Comparison of ENCODE assay signal across 8 cellular contexts in genomic region chr6:170305772-170306323, GRCh38. TPM values are rescaled to one million over a fixed set of nuclear protein-coding genes. Genes with fewer than 3 reads are reported as not detected.
DNase-seq lines count a peak whose midpoint lies in the region; ATAC-seq and TF ChIP-seq lines count a peak whose summit lies in the region.

No MANE protein-coding gene starts in this region.

- peaks cover 8% of the 10 kb centered on the region; the same call in 1 of the 2 replicates for H3K4me1 ChIP-seq in ES-I3 (ENCODE audit: insufficient read depth, low read length)
- H3K4me1 ChIP-seq in HUES48 (ENCODE audit: control insufficient read depth, insufficient read depth, low read length) = peaks cover 3% of the 10 kb centered on the region; the same call in 1 of the 2 replicates
- peaks cover 0 to 10% of the 10 kb centered on the region in 2 donors for H3K4me1 ChIP-seq in breast epithelium
- H3K4me1 ChIP-seq in mucosa of stomach (ENCODE audit: control insufficient read depth, insufficient read depth, low read length) = peaks cover 19% of the 10 kb centered on the region

- peaks cover 11% of the 10 kb centered on the region; the same call in 1 of the 2 replicates for H3K9me3 ChIP-seq in ES-I3 (ENCODE audit: control insufficient read depth, insufficient read depth, low read length)
- H3K9me3 ChIP-seq in HUES48 (ENCODE audit: control insufficient read depth, insufficient read depth, low read length) = peaks cover 41% of the 10 kb centered on the region
- H3K9me3 ChIP-seq in breast epithelium = peaks cover 0 to 5% of the 10 kb centered on the region in 2 donors
- no peaks in the 10 kb centered on the region for H3K9me3 ChIP-seq in mucosa of stomach (ENCODE audit: control insufficient read depth, low read length)

- peak overlapping the region; percentile 59 for H3K27ac ChIP-seq in HUES48 (ENCODE audit: low read depth, low read length)
- peak overlapping the region; percentile 94 to 96 for H3K27ac ChIP-seq in breast epithelium

- TF ChIP-seq CTCF in breast epithelium (IDR thresholded peaks at IDR 0.05) = no peak

- no peak for TF ChIP-seq POLR2A in breast epithelium (IDR thresholded peaks at IDR 0.05)

- no peaks in the 10 kb centered on the region; the same call in 1 of the 2 replicates for H3K36me3 ChIP-seq in ES-I3 (ENCODE audit: insufficient read depth, low read length)
- H3K36me3 ChIP-seq in HUES48 (ENCODE audit: control insufficient read depth, insufficient read depth, low read length) = no peaks in the 10 kb centered on the region
- no peaks in the 10 kb centered on the region for H3K36me3 ChIP-seq in breast epithelium
- H3K36me3 ChIP-seq in mucosa of stomach (ENCODE audit: control insufficient read depth, insufficient read depth, low read length) = no peaks in the 10 kb centered on the region

- intact Hi-C loops in breast epithelium (cut with DNase I; ENCODE audit: low total_unique reads) = no loop called here

- H3K4me3 ChIP-seq in HUES48 (ENCODE audit: low read depth, low read length) = peak overlapping the region; percentile 84
- H3K4me3 ChIP-seq in breast epithelium = peak overlapping the region; percentile 88 to 96 (median 89)
- H3K4me3 ChIP-seq in mucosa of stomach (ENCODE audit: low read length) = peak overlapping the region; percentile 87

- peaks cover 22% of the 10 kb centered on the region for H3K27me3 ChIP-seq in HUES48 (ENCODE audit: control insufficient read depth, insufficient read depth, low read length)
- H3K27me3 ChIP-seq in breast epithelium = no peaks in the 10 kb centered on the region
- H3K27me3 ChIP-seq in mucosa of stomach (ENCODE audit: control insufficient read depth, insufficient read depth, low read length) = no peaks in the 10 kb centered on the region

- H3K9ac ChIP-seq in ES-I3 (ENCODE audit: low read depth, low read length) = peak overlapping the region; percentile 87
- peak overlapping the region; percentile 35; the same call in 1 of the 2 replicates for H3K9ac ChIP-seq in HUES48 (ENCODE audit: low read depth, low read length)
- H3K9ac ChIP-seq in mucosa of stomach (ENCODE audit: low read length) = peak overlapping the region; percentile 90

- DNase-seq in breast epithelium (ENCODE audit: low spot score in 2 of 2) (no peak), amniotic stem cell (lab: John Stamatoyannopoulos, UW) (no peak)
- DNase-seq in central memory CD4-positive, alpha-beta T cell = no peak
- no peak for DNase-seq in stimulated activated CD4-positive, alpha-beta T cell treated with anti-CD3 and anti-CD28 coated beads, Interleukin-4, amount 100 ng/mL, for 1 hour

- ATAC-seq in GM21360 (IDR thresholded peaks at IDR 0.05; ENCODE audit: unreplicated experiment) = no peak

RNA-seq across cellular contexts. Expression of gene FAM120B, which starts 0.7 kb away (rescaled TPM):
- total RNA-seq in breast epithelium = 10 to 100 TPM; 28.8 to 35.0 (median 33.8) TPM

RNA-seq across cellular contexts. Expression of gene DLL1, which starts 15.0 kb away (rescaled TPM):
- total RNA-seq in breast epithelium = 10 to 100 TPM in 2 of 3 donors, 1 to 10 TPM in 1; 3.8 to 26.9 (median 12.3) TPM

Comparison
In these comparisons a context has a peak if more than half of its experiments do, and no peak if none do; other contexts are left out.
1. H3K9ac ChIP-seq: peak in every context shown above with its lines; median percentile 90 in mucosa of stomach; 87 in ES-I3; 35 in HUES48.